Comparison of ENCODE assay signal across 16 cellular contexts in the genomic region with DNA sequence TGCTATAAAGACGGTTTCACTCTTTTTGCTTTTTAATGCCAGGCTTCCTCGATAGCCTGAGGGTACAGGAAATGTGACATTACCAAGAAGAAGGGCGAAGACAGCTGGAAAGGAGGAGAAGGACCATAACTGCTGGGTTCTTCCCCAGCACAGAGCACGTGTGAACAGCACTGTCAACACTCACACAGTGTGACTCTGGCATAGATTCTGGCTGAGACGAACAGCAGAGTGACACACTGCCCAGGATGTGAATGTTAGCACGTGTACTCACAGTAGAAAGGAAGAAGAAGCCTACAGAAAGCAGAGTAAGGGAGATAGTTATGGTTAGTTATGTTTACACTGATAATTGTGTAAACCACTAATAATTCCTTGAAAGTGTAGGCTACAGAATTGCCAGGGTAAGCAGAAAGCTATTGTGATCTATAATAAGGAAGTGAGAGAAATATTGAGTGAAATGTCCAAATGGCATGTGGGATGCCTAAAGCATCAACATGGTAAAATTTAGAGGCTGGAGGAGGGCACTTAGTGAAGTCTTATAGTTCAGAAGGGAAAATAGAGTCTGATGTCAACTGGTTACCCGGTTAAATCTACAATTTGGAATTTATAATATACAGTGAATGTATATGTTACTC.
DNase-seq lines count a peak whose midpoint lies in the region; ATAC-seq and TF ChIP-seq lines count a peak whose summit lies in the region.
"Had no signal": no experiment of that assay in that cellular context is flagged by ENCODE, and none has a peak within 500 bp of the region (broad histone marks: within the 10 kb centered on the region; RNA-seq: fewer than 3 reads in every experiment).

No MANE protein-coding gene starts in this region.

- H3K9me3 ChIP-seq in SJCRH30 (replicated peaks), result no peaks in the 10 kb centered on the region
- no peaks in the 10 kb centered on the region for H3K9me3 ChIP-seq in OCI-LY7 (ENCODE audit: low read length)
- H3K9me3 ChIP-seq: Caco-2 had no signal

- H3K9me2 ChIP-seq in OCI-LY7 (ENCODE audit: insufficient read depth, low read length), result no peaks in the 10 kb centered on the region

- ATAC-seq in HG03432 (IDR thresholded peaks at IDR 0.05; ENCODE audit: unreplicated experiment) (peak; percentile 35), GM18907 (IDR thresholded peaks at IDR 0.05; ENCODE audit: unreplicated experiment) (no peak)
- ATAC-seq: K562 had no signal

- H3K4me2 ChIP-seq in OCI-LY7 (ENCODE audit: low read length), result no peak overlapping the region

- H4K20me1 ChIP-seq in OCI-LY7 (ENCODE audit: insufficient read depth, low read length), result no peaks in the 10 kb centered on the region

- no TSS peak for BruUV-seq in OCI-LY7 (replicated peaks; lab: Mats Ljungman, UMichigan)

- H3K4me1 ChIP-seq in SJCRH30 (no peaks in the 10 kb centered on the region), OCI-LY7 (ENCODE audit: insufficient read depth, low read length, poor library complexity, severe bottlenecking) (no peaks in the 10 kb centered on the region)
- H3K4me1 ChIP-seq: Caco-2 had no signal

- POLR2A ChIA-PET in OCI-LY7 (lab: Charles Lee), result interaction anchor here (0.5 to 0.6 kb wide), 2 partner anchors 506 to 1160 kb away, joined by 3 to 4 read pairs; no protein-coding TSS in a partner anchor

- H2AFZ ChIP-seq in OCI-LY7 (ENCODE audit: low read length), result no peak overlapping the region

- H3K27ac ChIP-seq in SJCRH30 (peak overlapping the region; percentile 14), OCI-LY7 (ENCODE audit: low read depth, low read length, poor library complexity, severe bottlenecking) (no peak overlapping the region)
- H3K27ac ChIP-seq: C4-2B, HL-60 had no signal

- DNase-seq in GM12865 (ENCODE audit: low read depth) (peak; percentile 53), SJCRH30 (peak; percentile 23 to 66), foreskin melanocyte (peak; percentile 73), OCI-LY7 (ENCODE audit: low spot score) (no peak)
- DNase-seq in stimulated activated CD4-positive, alpha-beta T cell treated with anti-CD3 and anti-CD28 coated beads, Interleukin-1b, Interleukin-23, amount 100 ng/mL, for 48 hours, result no peak
- DNase-seq: ACHN; AML-193; Caco-2; CD4-positive, alpha-beta T cell; H9; IMR-90 had no signal

- no peaks in the 10 kb centered on the region for H3K27me3 ChIP-seq in SJCRH30

- CTCF ChIA-PET in OCI-LY7 (lab: Charles Lee; ENCODE audit: unreplicated experiment), result no interaction called here

- TF ChIP-seq CTCF in GM12865 (IDR thresholded peaks at IDR 0.05; ENCODE audit: insufficient read depth, low read depth, low read length, missing control alignments) (no peak), OCI-LY7 (conservative IDR thresholded peaks at IDR 0.05; ENCODE audit: low read length) (no peak)

- H3K79me2 ChIP-seq in OCI-LY7 (ENCODE audit: insufficient read depth, low read depth, low read length), result no peaks in the 10 kb centered on the region

- H3K4me3 ChIP-seq in GM12865 (ENCODE audit: low read depth, low read length), result peak overlapping the region; percentile 33; the same call in 1 of the 2 replicates
- no peak overlapping the region for H3K4me3 ChIP-seq in SJCRH30
- no peak overlapping the region for H3K4me3 ChIP-seq in OCI-LY7 (ENCODE audit: low read depth, low read length, poor library complexity, severe bottlenecking)
- H3K4me3 ChIP-seq: K562 had no signal

- no peaks in the 10 kb centered on the region for H3K36me3 ChIP-seq in SJCRH30
- no peaks in the 10 kb centered on the region for H3K36me3 ChIP-seq in OCI-LY7 (ENCODE audit: insufficient read depth, low read length)

- intact Hi-C loops in OCI-LY7 (cut with micrococcal nuclease; ENCODE audit: unreplicated experiment), result no loop called here

Comparison
In these comparisons a context has a peak if more than half of its experiments do, and no peak if none do; other contexts are left out.
1. DNase-seq: peak in GM12865 (single experiment), SJCRH30 (2 of 2) and foreskin melanocyte (single experiment); none in OCI-LY7 (single experiment) and stimulated activated CD4-positive, alpha-beta T cell treated with anti-CD3 and anti-CD28 coated beads, Interleukin-1b, Interleukin-23, amount 100 ng/mL, for 48 hours (single experiment).